ENCODE assay signal across 24 cellular contexts in the genomic region with DNA sequence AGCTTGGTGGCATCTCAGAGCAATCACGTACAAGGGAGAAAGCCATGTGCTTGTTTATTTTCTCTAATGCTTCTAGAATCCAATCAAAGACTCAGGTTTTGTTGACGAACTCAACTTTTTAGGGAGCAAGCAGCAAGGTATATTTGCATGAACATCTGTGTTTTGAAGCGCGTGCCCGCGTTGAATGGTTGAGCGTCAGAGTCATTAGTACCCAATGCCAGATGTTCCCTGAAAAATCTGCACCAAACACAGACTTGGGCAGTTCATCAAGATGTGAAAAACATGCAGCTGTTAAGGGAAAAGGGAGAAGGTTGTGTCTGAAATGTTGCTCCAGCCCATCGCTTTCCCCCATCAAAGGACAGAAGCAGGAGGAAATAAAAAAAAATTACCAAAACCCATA.
DNase-seq lines count a peak whose midpoint lies in the region; ATAC-seq and TF ChIP-seq lines count a peak whose summit lies in the region.
"Had no signal": no experiment of that assay in that cellular context is flagged by ENCODE, and none has a peak within 500 bp of the region (broad histone marks: within the 10 kb centered on the region; RNA-seq: fewer than 3 reads in every experiment).

No MANE protein-coding gene starts in this region.

- no peaks in the 10 kb centered on the region for H3K27me3 ChIP-seq in BLaER1 treated with 17β-estradiol and CSF1 and Interleukin-3, amounts not matched to agents 10 nM and 100 nM
- H3K27me3 ChIP-seq in OCI-LY1 (ENCODE audit: insufficient read depth, low read length): no peaks in the 10 kb centered on the region
- H3K27me3 ChIP-seq in naive thymus-derived CD4-positive, alpha-beta T cell (ENCODE audit: control insufficient read depth in 2 of 2, insufficient read depth in 2 of 2, low read length in 2 of 2): no peaks in the 10 kb centered on the region
- no peaks in the 10 kb centered on the region for H3K27me3 ChIP-seq in effector memory CD4-positive, alpha-beta T cell (replicated peaks; ENCODE audit: control insufficient read depth, insufficient read depth, low read length, poor library complexity, severe bottlenecking)
- H3K27me3 ChIP-seq in psoas muscle (ENCODE audit: insufficient read depth in 3 of 3, low read length in 2 of 3): no peaks in the 10 kb centered on the region
- H3K27me3 ChIP-seq: body of pancreas, ovary had no signal

- peaks cover 7 to 49% (median 36%) of the 10 kb centered on the region in 7 donors for H3K4me1 Mint-ChIP-seq in naive thymus-derived CD4-positive, alpha-beta T cell
- H3K4me1 Mint-ChIP-seq: activated T-helper 17 cell treated with anti-CD3 and anti-CD28 coated beads, Interleukin-2, amount 50 U/mL, for 72 hours had no signal

- CTCF ChIA-PET in naive thymus-derived CD4-positive, alpha-beta T cell (lab: Charles Lee): interaction anchor here (2.7 kb wide), 1 partner anchor 52 kb away, joined by 9 read pairs; no protein-coding TSS in a partner anchor

- H3K4me3 Mint-ChIP-seq in naive thymus-derived CD4-positive, alpha-beta T cell: peak overlapping the region in 3 of 10 donors; percentile 59 to 62 (median 61)
- H3K4me3 Mint-ChIP-seq: activated naive CD8-positive, alpha-beta T cell treated with anti-CD3 and anti-CD28 coated beads, Interleukin-2, amount 50 U/mL, for 24 hours; activated T-helper 17 cell treated with anti-CD3 and anti-CD28 coated beads, Interleukin-2, amount 50 U/mL, for 72 hours; CD8-positive, alpha-beta memory T cell; natural killer cell had no signal

- H2AFZ ChIP-seq in OCI-LY1 (ENCODE audit: low read length): no peak overlapping the region

- peaks cover 0 to 34% (median 10%) of the 10 kb centered on the region in 5 donors for H3K36me3 Mint-ChIP-seq in naive thymus-derived CD4-positive, alpha-beta T cell
- H3K36me3 Mint-ChIP-seq: natural killer cell had no signal

- no peaks in the 10 kb centered on the region for H3K27me3 Mint-ChIP-seq in naive thymus-derived CD4-positive, alpha-beta T cell
- H3K27me3 Mint-ChIP-seq: activated naive CD8-positive, alpha-beta T cell treated with anti-CD3 and anti-CD28 coated beads, Interleukin-2, amount 50 U/mL, for 24 hours; activated T-helper 17 cell treated with anti-CD3 and anti-CD28 coated beads, Interleukin-2, amount 50 U/mL, for 72 hours; CD8-positive, alpha-beta memory T cell had no signal

- ATAC-seq in naive thymus-derived CD4-positive, alpha-beta T cell: no peak
- ATAC-seq in psoas muscle: no peak
- ATAC-seq: activated naive CD8-positive, alpha-beta T cell treated with anti-CD3 and anti-CD28 coated beads, Interleukin-2, amount 50 U/mL, for 24 hours; activated T-helper 17 cell treated with anti-CD3 and anti-CD28 coated beads, Interleukin-2, amount 50 U/mL, for 72 hours; body of pancreas; left colon; natural killer cell; SK-N-SH treated with all-trans-retinoic acid at 6 μM for 48 hours had no signal

- H3K36me3 ChIP-seq in BLaER1 treated with 17β-estradiol and CSF1 and Interleukin-3, amounts not matched to agents 10 nM and 100 nM: peaks cover 0 to 18% (median 0%) of the 10 kb centered on the region in 11 experiments; a peak in 6 of 22 replicates
- peaks cover 14% of the 10 kb centered on the region; the same call in 1 of the 2 replicates for H3K36me3 ChIP-seq in OCI-LY1 (ENCODE audit: insufficient read depth, low read length)
- H3K36me3 ChIP-seq in naive thymus-derived CD4-positive, alpha-beta T cell (ENCODE audit: control insufficient read depth in 2 of 3, insufficient read depth in 3 of 3, low read length in 3 of 3): peaks cover 0 to 2% (median 0%) of the 10 kb centered on the region in 3 experiments
- H3K36me3 ChIP-seq in effector memory CD4-positive, alpha-beta T cell (ENCODE audit: control insufficient read depth, insufficient read depth, low read length): no peaks in the 10 kb centered on the region
- H3K36me3 ChIP-seq in psoas muscle (ENCODE audit: insufficient read depth in 1 of 2, low read depth in 1 of 2): no peaks in the 10 kb centered on the region
- H3K36me3 ChIP-seq: ovary, WERI-Rb-1 had no signal

- intact Hi-C loops in naive thymus-derived CD4-positive, alpha-beta T cell (cut with micrococcal nuclease): no loop called here
- intact Hi-C loops in psoas muscle (cut with DNase I): no loop called here

- peak overlapping the region; percentile 11 to 69 (median 52); a peak in 14 of 20 replicates for H3K4me3 ChIP-seq in BLaER1 treated with 17β-estradiol and CSF1 and Interleukin-3, amounts not matched to agents 10 nM and 100 nM
- H3K4me3 ChIP-seq in OCI-LY1 (ENCODE audit: low read depth, low read length, poor library complexity, severe bottlenecking) (peak overlapping the region; percentile 52), psoas muscle (no peak overlapping the region)
- no peak overlapping the region for H3K4me3 ChIP-seq in naive thymus-derived CD4-positive, alpha-beta T cell (ENCODE audit: low read length)
- no peak overlapping the region for H3K4me3 ChIP-seq in effector memory CD4-positive, alpha-beta T cell (ENCODE audit: insufficient read depth, low read depth, low read length, poor library complexity, severe bottlenecking)
- H3K4me3 ChIP-seq: body of pancreas, ovary had no signal

- H3K79me2 ChIP-seq in OCI-LY1 (ENCODE audit: insufficient read depth, low read length): peaks cover 6% of the 10 kb centered on the region; the same call in 1 of the 2 replicates

- peak overlapping the region in 10 of 11 experiments; percentile 56 to 90 (median 86); a peak in 20 of 22 replicates for H3K27ac ChIP-seq in BLaER1 treated with 17β-estradiol and CSF1 and Interleukin-3, amounts not matched to agents 10 nM and 100 nM
- H3K27ac ChIP-seq in OCI-LY1 (ENCODE audit: low read depth, low read length, poor library complexity, severe bottlenecking): peak overlapping the region; percentile 99
- no peak overlapping the region for H3K27ac ChIP-seq in naive thymus-derived CD4-positive, alpha-beta T cell (ENCODE audit: low read depth, low read length)
- H3K27ac ChIP-seq in effector memory CD4-positive, alpha-beta T cell (ENCODE audit: insufficient read depth, low read length, poor library complexity, severe bottlenecking): no peak overlapping the region
- no peak overlapping the region for H3K27ac ChIP-seq in psoas muscle
- H3K27ac ChIP-seq: body of pancreas, epithelial cell of prostate, ovary, RWPE1, WERI-Rb-1 had no signal

- peak overlapping the region in 8 of 9 donors; percentile 47 to 94 (median 86) for H3K27ac Mint-ChIP-seq in naive thymus-derived CD4-positive, alpha-beta T cell
- H3K27ac Mint-ChIP-seq: activated T-helper 17 cell treated with anti-CD3 and anti-CD28 coated beads, Interleukin-2, amount 50 U/mL, for 72 hours; natural killer cell had no signal

- H3K4me1 ChIP-seq in BLaER1 treated with 17β-estradiol and CSF1 and Interleukin-3, amounts not matched to agents 10 nM and 100 nM: peaks cover 46 to 96% (median 84%) of the 10 kb centered on the region in 10 experiments
- H3K4me1 ChIP-seq in OCI-LY1 (ENCODE audit: insufficient read depth, low read length, severe bottlenecking) (peaks cover 88% of the 10 kb centered on the region), psoas muscle (peaks cover 7% of the 10 kb centered on the region)
- H3K4me1 ChIP-seq in naive thymus-derived CD4-positive, alpha-beta T cell (ENCODE audit: control insufficient read depth in 2 of 2, insufficient read depth in 2 of 2, low read length in 2 of 2): peaks cover 0 to 16% of the 10 kb centered on the region in 2 donors
- H3K4me1 ChIP-seq in effector memory CD4-positive, alpha-beta T cell (ENCODE audit: control insufficient read depth, insufficient read depth, low read length, poor library complexity, severe bottlenecking): no peaks in the 10 kb centered on the region
- H3K4me1 ChIP-seq: body of pancreas had no signal

- H3K9me3 ChIP-seq in BLaER1 treated with 17β-estradiol and CSF1 and Interleukin-3, amounts not matched to agents 10 nM and 100 nM (replicated peaks in 1 of 11): peaks cover 0 to 9% (median 0%) of the 10 kb centered on the region in 11 experiments; a peak in 7 of 22 replicates
- H3K9me3 ChIP-seq in OCI-LY1 (ENCODE audit: low read length) (no peaks in the 10 kb centered on the region), psoas muscle (no peaks in the 10 kb centered on the region)
- H3K9me3 ChIP-seq in naive thymus-derived CD4-positive, alpha-beta T cell (ENCODE audit: control insufficient read depth in 2 of 3, low read length in 3 of 3): no peaks in the 10 kb centered on the region
- H3K9me3 ChIP-seq in effector memory CD4-positive, alpha-beta T cell (ENCODE audit: control insufficient read depth, low read length): no peaks in the 10 kb centered on the region
- H3K9me3 ChIP-seq: body of pancreas, ovary had no signal

- H3K9me3 Mint-ChIP-seq in naive thymus-derived CD4-positive, alpha-beta T cell: no peaks in the 10 kb centered on the region
- H3K9me3 Mint-ChIP-seq: activated naive CD8-positive, alpha-beta T cell treated with anti-CD3 and anti-CD28 coated beads, Interleukin-2, amount 50 U/mL, for 24 hours; activated T-helper 17 cell treated with anti-CD3 and anti-CD28 coated beads, Interleukin-2, amount 50 U/mL, for 72 hours; CD8-positive, alpha-beta memory T cell; natural killer cell had no signal

- H3K9me2 ChIP-seq in OCI-LY1 (ENCODE audit: low read depth, low read length): no peaks in the 10 kb centered on the region

- POLR2A ChIA-PET in naive thymus-derived CD4-positive, alpha-beta T cell (lab: Charles Lee): no interaction called here

- peak overlapping the region; percentile 75 to 99 (median 85) for H3K4me2 ChIP-seq in BLaER1 treated with 17β-estradiol and CSF1 and Interleukin-3, amounts not matched to agents 10 nM and 100 nM
- H3K4me2 ChIP-seq in OCI-LY1 (ENCODE audit: low read length): peak overlapping the region; percentile 69

- WGBS in psoas muscle, 3 donors: 51 to 66% (median 61%) methylated on average over 8 of the region's 8 CpGs

- H4K20me1 ChIP-seq in BLaER1 treated with 17β-estradiol and CSF1 and Interleukin-3, amounts not matched to agents 10 nM and 100 nM: peaks cover 0 to 66% (median 0%) of the 10 kb centered on the region in 11 experiments; a peak in 2 of 22 replicates
- no peaks in the 10 kb centered on the region for H4K20me1 ChIP-seq in OCI-LY1 (ENCODE audit: insufficient read depth, low read length)

- H3F3A ChIP-seq in OCI-LY1 (ENCODE audit: insufficient read depth, low read length): peaks cover 14% of the 10 kb centered on the region; the same call in 1 of the 2 replicates

- DNase-seq in DMS 273 treated with DMSO at 0.1 percent for 48 hours (lab: John Stamatoyannopoulos, UW) (peak; percentile 13), NCI-H2107 treated with DMSO at 0.1 percent for 48 hours (lab: John Stamatoyannopoulos, UW; ENCODE audit: unreplicated experiment) (no peak), psoas muscle (no peak)
- no peak for DNase-seq in naive thymus-derived CD4-positive, alpha-beta T cell
- no peak for DNase-seq in effector memory CD4-positive, alpha-beta T cell
- DNase-seq: activated CD8-positive, alpha-beta memory T cell treated with anti-CD3 and anti-CD28 coated beads, Interleukin-2, amount 50 U/mL, for 4 hours; activated naive CD8-positive, alpha-beta T cell treated with anti-CD3 and anti-CD28 coated beads, Interleukin-2, amount 50 U/mL, for 24 hours; body of pancreas; DMS79; left colon; MM.1S; natural killer cell; NCI-H1436; NCI-H526; ovary; stimulated activated CD4-positive, alpha-beta T cell treated with anti-CD3 and anti-CD28 coated beads, Interleukin-12 subunit alpha, Interleukin-12 subunit beta, amount 100 ng/mL, for 4 hours; WERI-Rb-1 had no signal

- TF ChIP-seq CTCF in OCI-LY1 (IDR thresholded peaks at IDR 0.05; ENCODE audit: low read length): no peak
- no peak for TF ChIP-seq CTCF in psoas muscle (IDR thresholded peaks at IDR 0.05)

- H3K9ac ChIP-seq in BLaER1 treated with 17β-estradiol and CSF1 and Interleukin-3, amounts not matched to agents 10 nM and 100 nM: peak overlapping the region in 10 of 11 experiments; percentile 40 to 80 (median 74); a peak in 17 of 22 replicates
- peak overlapping the region; percentile 79 for H3K9ac ChIP-seq in OCI-LY1 (ENCODE audit: low read length)

Comparison
In these comparisons a context has a peak if more than half of its experiments do, and no peak if none do; other contexts are left out.
1. H3K27ac ChIP-seq: peak in BLaER1 treated with 17β-estradiol and CSF1 and Interleukin-3, amounts not matched to agents 10 nM and 100 nM (10 of 11) and OCI-LY1 (single experiment); none in naive thymus-derived CD4-positive, alpha-beta T cell (single experiment), effector memory CD4-positive, alpha-beta T cell (single experiment) and psoas muscle (single experiment).
2. H3K4me3 ChIP-seq: peak in BLaER1 treated with 17β-estradiol and CSF1 and Interleukin-3, amounts not matched to agents 10 nM and 100 nM (10 of 10) and OCI-LY1 (single experiment); none in naive thymus-derived CD4-positive, alpha-beta T cell (single experiment), effector memory CD4-positive, alpha-beta T cell (single experiment) and psoas muscle (single experiment).